In genomic region chr9:130256644-130257043, GRCh38 we compare ENCODE assay signal across 22 cellular contexts. TPM values are rescaled to one million over a fixed set of nuclear protein-coding genes. Genes with fewer than 3 reads are reported as not detected.
"Had no signal": no experiment of that assay in that cellular context is flagged by ENCODE, and none has a peak within 500 bp of the region (broad histone marks: within the 10 kb centered on the region; RNA-seq: fewer than 3 reads in every experiment).

No MANE protein-coding gene starts in this region.

- H3K9me3 Mint-ChIP-seq: natural killer cell; neural progenitor cell; stimulated activated effector memory CD8-positive, alpha-beta T cell treated with anti-CD3 and anti-CD28 coated beads, Interleukin-12 subunit alpha, Interleukin-12 subunit beta, amount 100 ng/mL, for 72 hours; stimulated activated naive CD8-positive, alpha-beta T cell treated with anti-CD3 and anti-CD28 coated beads, Interleukin-15, Interleukin-2, amounts not matched to agents 100 ng/mL and 50 ng/mL, for 24 hours had no signal

- H3K27ac Mint-ChIP-seq: natural killer cell; nephron; neural progenitor cell; progenitor cell of endocrine pancreas; stimulated activated effector memory CD8-positive, alpha-beta T cell treated with anti-CD3 and anti-CD28 coated beads, Interleukin-12 subunit alpha, Interleukin-12 subunit beta, amount 100 ng/mL, for 72 hours; stimulated activated naive B cell treated with anti-CD40 and anti-IgM and Interleukin-4, amounts not matched to agents 10 μg/mL and 1 μg/mL and 100 μg/mL, for 72 hours; stimulated activated naive CD8-positive, alpha-beta T cell treated with anti-CD3 and anti-CD28 coated beads, Interleukin-15, Interleukin-2, amounts not matched to agents 100 ng/mL and 50 ng/mL, for 24 hours had no signal

- H3K4me1 Mint-ChIP-seq: natural killer cell; stimulated activated effector memory CD8-positive, alpha-beta T cell treated with anti-CD3 and anti-CD28 coated beads, Interleukin-12 subunit alpha, Interleukin-12 subunit beta, amount 100 ng/mL, for 72 hours; stimulated activated naive B cell treated with anti-CD40 and anti-IgM and Interleukin-4, amounts not matched to agents 10 μg/mL and 1 μg/mL and 100 μg/mL, for 72 hours had no signal

- H3K4me3 Mint-ChIP-seq: natural killer cell; nephron; neural progenitor cell; stimulated activated effector memory CD8-positive, alpha-beta T cell treated with anti-CD3 and anti-CD28 coated beads, Interleukin-12 subunit alpha, Interleukin-12 subunit beta, amount 100 ng/mL, for 72 hours; stimulated activated naive B cell treated with anti-CD40 and anti-IgM and Interleukin-4, amounts not matched to agents 10 μg/mL and 1 μg/mL and 100 μg/mL, for 72 hours; stimulated activated naive CD8-positive, alpha-beta T cell treated with anti-CD3 and anti-CD28 coated beads, Interleukin-15, Interleukin-2, amounts not matched to agents 100 ng/mL and 50 ng/mL, for 24 hours had no signal

- DNase-seq: natural killer cell; occipital lobe; ovary; psoas muscle; right cardiac atrium; right lobe of liver; small intestine; stimulated activated CD4-positive, alpha-beta T cell treated with anti-CD3 and anti-CD28 coated beads, Interleukin-15, amount 100 ng/mL, for 24 hours; stimulated activated CD4-positive, alpha-beta T cell treated with anti-CD3 and anti-CD28 coated beads, Interleukin-2, amount 100 ng/mL, for 48 hours; stimulated activated CD4-positive, alpha-beta T cell treated with anti-CD3 and anti-CD28 coated beads, Interleukin-4, amount 100 ng/mL, for 24 hours; stimulated activated naive B cell treated with anti-CD40 and anti-IgM and Interleukin-4, amounts not matched to agents 10 μg/mL and 1 μg/mL and 100 μg/mL, for 72 hours; stimulated activated naive CD4-positive, alpha-beta T cell treated with Interleukin-2 at 50 U/mL for 16 hours; stomach; thyroid gland; trophoblast cell; upper lobe of left lung had no signal

- ATAC-seq: natural killer cell; psoas muscle; right cardiac atrium; right lobe of liver; stimulated activated effector memory CD8-positive, alpha-beta T cell treated with anti-CD3 and anti-CD28 coated beads, Interleukin-12 subunit alpha, Interleukin-12 subunit beta, amount 100 ng/mL, for 72 hours; stimulated activated naive B cell treated with anti-CD40 and anti-IgM and Interleukin-4, amounts not matched to agents 10 μg/mL and 1 μg/mL and 100 μg/mL, for 72 hours had no signal

- H3K36me3 Mint-ChIP-seq: natural killer cell; neural progenitor cell; stimulated activated effector memory CD8-positive, alpha-beta T cell treated with anti-CD3 and anti-CD28 coated beads, Interleukin-12 subunit alpha, Interleukin-12 subunit beta, amount 100 ng/mL, for 72 hours; stimulated activated naive B cell treated with anti-CD40 and anti-IgM and Interleukin-4, amounts not matched to agents 10 μg/mL and 1 μg/mL and 100 μg/mL, for 72 hours had no signal

RNA-seq across cellular contexts. Expression of gene HMCN2, which starts 8.9 kb away (rescaled TPM):
- total RNA-seq: natural killer cell, occipital lobe, renal cortical epithelial cell had no signal
